Comparison of ENCODE assay signal across 23 cellular contexts in the genomic region with DNA sequence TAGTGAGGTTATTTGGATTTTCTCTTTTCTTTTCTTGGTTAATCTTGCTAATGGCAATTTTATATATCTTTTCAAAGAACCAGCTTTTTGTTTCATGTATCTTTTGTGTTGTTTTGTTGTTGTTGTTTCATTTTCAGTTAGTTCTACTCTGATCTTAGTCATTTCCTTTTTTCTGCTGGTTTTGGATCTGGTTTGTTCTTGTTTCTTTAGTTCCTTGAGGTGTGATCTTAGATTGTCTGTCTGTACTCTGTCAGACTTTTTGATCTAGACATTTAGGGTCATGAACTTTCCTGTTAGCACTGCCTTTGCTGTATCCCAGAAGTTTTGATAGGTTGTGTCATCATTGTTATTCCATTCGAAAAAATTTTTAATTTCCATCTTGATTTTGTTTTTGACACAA.
"Had no signal": no experiment of that assay in that cellular context is flagged by ENCODE, and none has a peak within 500 bp of the region (broad histone marks: within the 10 kb centered on the region; RNA-seq: fewer than 3 reads in every experiment).

No MANE protein-coding gene starts in this region.

- H3K36me3 ChIP-seq: MG63, Peyer's patch, SJCRH30 had no signal

- H3K4me1 ChIP-seq: Peyer's patch had no signal

- ATAC-seq: Right ventricle myocardium inferior, SK-N-SH treated with all-trans-retinoic acid at 6 μM for 48 hours had no signal

- H3K27me3 ChIP-seq: MG63, Peyer's patch, SJCRH30 had no signal

- H3K27ac ChIP-seq: PC-9, Peyer's patch, SJCRH30 had no signal

- H3K9me3 ChIP-seq: MG63, Peyer's patch, SJCRH30 had no signal

- DNase-seq: Karpas-422, KG1, MG63, NCI-H1048, NCI-H1105 treated with DMSO at 0.1 percent for 48 hours, NCI-H1417 treated with DMSO at 0.1 percent for 48 hours, NCI-H146, NCI-H1694 treated with DMSO at 0.1 percent for 48 hours, NCI-H1930, NCI-H2081, NCI-H2107, NCI-H2227 treated with DMSO at 0.1 percent for 48 hours, NCI-H524, NCI-H526 treated with DMSO at 0.1 percent for 48 hours, NCI-H748 treated with DMSO at 0.1 percent for 48 hours, OCI-M1, PC-9, Peyer's patch, SHP77 treated with DMSO at 0.1 percent for 48 hours, SJCRH30, T-helper 1 cell had no signal

- H2AFZ ChIP-seq: PC-9 had no signal

- H3K4me2 ChIP-seq: PC-9 had no signal

- H3K4me3 ChIP-seq: MG63, PC-9, Peyer's patch, SJCRH30 had no signal
